In genomic region chr7:47535704-47536628, GRCh38 we compare ENCODE assay signal across 11 cellular contexts. TPM values are rescaled to one million over a fixed set of nuclear protein-coding genes. Genes with fewer than 3 reads are reported as not detected.
DNase-seq lines count a peak whose midpoint lies in the region; ATAC-seq and TF ChIP-seq lines count a peak whose summit lies in the region.
"Had no signal": no experiment of that assay in that cellular context is flagged by ENCODE, and none has a peak within 500 bp of the region (broad histone marks: within the 10 kb centered on the region; RNA-seq: fewer than 3 reads in every experiment).

No MANE protein-coding gene starts in this region.

- intact Hi-C loops in MCF 10A (cut with micrococcal nuclease) = no loop called here

- H3K9me3 Mint-ChIP-seq in MCF 10A (ENCODE audit: unreplicated experiment) = no peaks in the 10 kb centered on the region

- H3K4me3 ChIP-seq in HUES6 (ENCODE audit: low read depth, low read length) = peak overlapping the region; percentile 89
- peak overlapping the region; percentile 35 for H3K4me3 ChIP-seq in astrocyte of the spinal cord (ENCODE audit: low read depth, low read length)
- H3K4me3 ChIP-seq in skin epidermis = peak overlapping the region; percentile 31 to 57 (median 41)

- H3K9me3 ChIP-seq in HUES6 (ENCODE audit: control insufficient read depth, insufficient read depth, low read depth, low read length) = peaks cover 9% of the 10 kb centered on the region; the same call in 1 of the 2 replicates
- H3K9me3 ChIP-seq: right atrium auricular region had no signal

- peak; percentile 26 for DNase-seq in astrocyte of the spinal cord (ENCODE audit: low read depth, low spot score)
- DNase-seq in left lobe of liver (ENCODE audit: low spot score) = peak; percentile 75
- no peak for DNase-seq in NCI-H526 (lab: John Stamatoyannopoulos, UW)
- no peak for DNase-seq in UCSD-AML1 (lab: John Stamatoyannopoulos, UW; ENCODE audit: unreplicated experiment)
- no peak for DNase-seq in MCF 10A (ENCODE audit: unreplicated experiment)
- no peak for DNase-seq in G401 (ENCODE audit: low spot score)
- DNase-seq: activated gamma-delta T cell, NCI-H1092 had no signal

- no peak overlapping the region for H3K27ac ChIP-seq in HUES6 (ENCODE audit: low read depth, low read length)
- H3K27ac ChIP-seq in skin epidermis = peak overlapping the region in 14 of 21 experiments; percentile 1 to 86 (median 42)

- peaks cover 10% of the 10 kb centered on the region for H3K27me3 ChIP-seq in HUES6 (ENCODE audit: control insufficient read depth, insufficient read depth, low read length)
- H3K27me3 ChIP-seq: right atrium auricular region had no signal

- TF ChIP-seq CTCF in astrocyte of the spinal cord (IDR thresholded peaks at IDR 0.05; ENCODE audit: low read depth, low read length) (no peak), MCF 10A (IDR thresholded peaks at IDR 0.05; ENCODE audit: unreplicated experiment) (no peak)

- H3K4me1 ChIP-seq in HUES6 (ENCODE audit: control insufficient read depth, insufficient read depth, low read length) = peaks cover 56% of the 10 kb centered on the region

- ATAC-seq in left lobe of liver = peak; percentile 57

- H3K36me3 ChIP-seq in HUES6 (ENCODE audit: control insufficient read depth, insufficient read depth, low read length) = no peaks in the 10 kb centered on the region
- H3K36me3 ChIP-seq: right atrium auricular region had no signal

- H3K9ac ChIP-seq in HUES6 (ENCODE audit: low read length) = peak overlapping the region; percentile 79

- no peaks in the 10 kb centered on the region for H3K27me3 Mint-ChIP-seq in MCF 10A (ENCODE audit: insufficient read depth, unreplicated experiment)

- CTCF ChIA-PET in MCF 10A (lab: Yijun Ruan, JAX) = interaction anchor here (0.6 to 1.2 kb wide), 3 partner anchors 219 to 284 kb away, joined by 3 to 4 read pairs (median 4); no protein-coding TSS in a partner anchor

- H3K36me3 Mint-ChIP-seq in MCF 10A (ENCODE audit: insufficient read depth, unreplicated experiment) = peaks cover 14% of the 10 kb centered on the region

- in situ Hi-C loops in astrocyte of the spinal cord (cut with HindIII; ENCODE audit: low sequenced_read_pairs) = no loop called here
- in situ Hi-C loops in G401 (cut with HindIII; ENCODE audit: low sequenced_read_pairs) = no loop called here

- no peak overlapping the region for H3K4me3 Mint-ChIP-seq in MCF 10A (ENCODE audit: unreplicated experiment)

- peaks cover 19% of the 10 kb centered on the region for H3K4me1 Mint-ChIP-seq in MCF 10A (ENCODE audit: insufficient read depth, unreplicated experiment)

- BruUV-seq in MCF 10A (replicated peaks; lab: Mats Ljungman, UMichigan) = no TSS peak

- POLR2A ChIA-PET in MCF 10A (lab: Yijun Ruan, JAX) = interaction anchor here (1.0 kb wide), 1 partner anchor 17 kb away, joined by 4 read pairs; no protein-coding TSS in a partner anchor

- H3K27ac Mint-ChIP-seq in MCF 10A (ENCODE audit: low read depth, unreplicated experiment) = no peak overlapping the region

RNA-seq across cellular contexts. Expression of gene TNS3, which starts 45.9 kb away (rescaled TPM):
- total RNA-seq in left lobe of liver = 47.2 TPM
- total RNA-seq in MCF 10A (2022) = 30.1 and 33.3 TPM in 2 replicates
- total RNA-seq in G401 (2014; rRNA removed; shearing (Covaris generic)) = 35.4 and 37.3 TPM in 2 replicates

Comparison
In these comparisons a context has a peak if more than half of its experiments do, and no peak if none do; other contexts are left out.
1. H3K4me3 ChIP-seq: peak in every context shown above with its lines; median percentile 89 in HUES6; 41 in skin epidermis; 35 in astrocyte of the spinal cord.
2. DNase-seq: peak in astrocyte of the spinal cord (single experiment) and left lobe of liver (single experiment); none in NCI-H526 (0 of 2), UCSD-AML1 (single experiment), MCF 10A (single experiment) and G401 (single experiment).